In genomic region chr1:54404939-54405880, GRCh38 we compare ENCODE assay signal across 8 cellular contexts. TPM values are rescaled to one million over a fixed set of nuclear protein-coding genes. Genes with fewer than 3 reads are reported as not detected.
DNase-seq lines count a peak whose midpoint lies in the region; ATAC-seq and TF ChIP-seq lines count a peak whose summit lies in the region.

No MANE protein-coding gene starts in this region.

- intact Hi-C loops in breast epithelium (cut with DNase I; ENCODE audit: low total_unique reads) (loop anchor here (10.0 kb wide), 2 partner anchors 140 to 400 kb away; partner anchors contain the start of gene TTC22), left lung (cut with DNase I) (loop anchor here in 1 of 2 donors (5.0 to 10.0 kb wide), 2 partner anchors 82 to 90 kb away; no protein-coding TSS in a partner anchor)

- DNase-seq in NCI-H526 (lab: John Stamatoyannopoulos, UW) (peak; percentile 17 to 66), NCI-H526 treated with DMSO at 0.1 percent for 48 hours (lab: John Stamatoyannopoulos, UW) (no peak), NCI-H2107 treated with DMSO at 0.1 percent for 48 hours (lab: John Stamatoyannopoulos, UW; ENCODE audit: unreplicated experiment) (peak; percentile 36), breast epithelium (ENCODE audit: low spot score in 2 of 2) (no peak), left lung (peak; percentile 54 to 88), suprapubic skin (ENCODE audit: low spot score in 2 of 2) (no peak), NK-92 (lab: John Stamatoyannopoulos, UW; ENCODE audit: unreplicated experiment) (no peak)

- H3K27ac ChIP-seq in breast epithelium (peak overlapping the region; percentile 67 to 98), left lung (no peak overlapping the region), suprapubic skin (no peak overlapping the region)

- no peaks in the 10 kb centered on the region for H3K36me3 ChIP-seq in breast epithelium
- peaks cover 0 to 18% of the 10 kb centered on the region in 2 donors for H3K36me3 ChIP-seq in left lung
- peaks cover 13% of the 10 kb centered on the region for H3K36me3 ChIP-seq in suprapubic skin

- TF ChIP-seq EP300 in suprapubic skin (IDR thresholded peaks at IDR 0.05) = no peak

- no peaks in the 10 kb centered on the region for H3K27me3 ChIP-seq in breast epithelium
- peaks cover 0 to 8% of the 10 kb centered on the region in 2 donors for H3K27me3 ChIP-seq in left lung
- H3K27me3 ChIP-seq in suprapubic skin = no peaks in the 10 kb centered on the region

- no peak for TF ChIP-seq CTCF in breast epithelium (IDR thresholded peaks at IDR 0.05)
- TF ChIP-seq CTCF in left lung (IDR thresholded peaks at IDR 0.05) = no peak
- TF ChIP-seq CTCF in suprapubic skin (IDR thresholded peaks at IDR 0.05) = no peak

- H3K4me1 ChIP-seq in breast epithelium (peaks cover 12 to 23% of the 10 kb centered on the region in 2 donors), left lung (peaks cover 18 to 63% of the 10 kb centered on the region in 2 donors), suprapubic skin (peaks cover 60% of the 10 kb centered on the region)

- 8% methylated on average over 14 of the region's 91 CpGs for whole genome bisulfite sequencing in suprapubic skin

- ATAC-seq in left lung (peak; percentile 3), HG02571 (IDR thresholded peaks at IDR 0.05; ENCODE audit: unreplicated experiment) (no peak)

- no peaks in the 10 kb centered on the region for H3K9me3 ChIP-seq in breast epithelium
- no peaks in the 10 kb centered on the region for H3K9me3 ChIP-seq in left lung
- no peaks in the 10 kb centered on the region for H3K9me3 ChIP-seq in suprapubic skin

- TF ChIP-seq POLR2A in breast epithelium (IDR thresholded peaks at IDR 0.05) (no peak), suprapubic skin (IDR thresholded peaks at IDR 0.05) (no peak)

- peak overlapping the region; percentile 94 to 99 (median 96) for H3K4me3 ChIP-seq in breast epithelium
- H3K4me3 ChIP-seq in left lung = peak overlapping the region; percentile 73 to 84
- peak overlapping the region; percentile 100 for H3K4me3 ChIP-seq in suprapubic skin

RNA-seq across cellular contexts. Expression of gene SSBP3, which starts 1.0 kb away (rescaled TPM):
- total RNA-seq in breast epithelium = 10 to 100 TPM; 21.3 to 28.0 (median 25.6) TPM
- total RNA-seq in left lung = 10 to 100 TPM; 33.0 to 35.2 TPM
- 10 to 100 TPM; 26.4 to 49.5 (median 37.1) TPM for total RNA-seq in suprapubic skin

Comparison
In these comparisons a context has a peak if more than half of its experiments do, and no peak if none do; other contexts are left out.
1. DNase-seq: peak in NCI-H526 (2 of 2), NCI-H2107 treated with DMSO at 0.1 percent for 48 hours (single experiment) and left lung (2 of 2); none in NCI-H526 treated with DMSO at 0.1 percent for 48 hours (single experiment), breast epithelium (0 of 2), suprapubic skin (0 of 2) and NK-92 (single experiment).
2. H3K27ac ChIP-seq: peak in breast epithelium (2 of 2); none in left lung (0 of 2) and suprapubic skin (single experiment).
3. Peak in every context shown above with its lines, with median percentiles within 50 percentile points of each other: H3K4me3 ChIP-seq.